Comparison of ENCODE assay signal across 17 cellular contexts in the genomic region with DNA sequence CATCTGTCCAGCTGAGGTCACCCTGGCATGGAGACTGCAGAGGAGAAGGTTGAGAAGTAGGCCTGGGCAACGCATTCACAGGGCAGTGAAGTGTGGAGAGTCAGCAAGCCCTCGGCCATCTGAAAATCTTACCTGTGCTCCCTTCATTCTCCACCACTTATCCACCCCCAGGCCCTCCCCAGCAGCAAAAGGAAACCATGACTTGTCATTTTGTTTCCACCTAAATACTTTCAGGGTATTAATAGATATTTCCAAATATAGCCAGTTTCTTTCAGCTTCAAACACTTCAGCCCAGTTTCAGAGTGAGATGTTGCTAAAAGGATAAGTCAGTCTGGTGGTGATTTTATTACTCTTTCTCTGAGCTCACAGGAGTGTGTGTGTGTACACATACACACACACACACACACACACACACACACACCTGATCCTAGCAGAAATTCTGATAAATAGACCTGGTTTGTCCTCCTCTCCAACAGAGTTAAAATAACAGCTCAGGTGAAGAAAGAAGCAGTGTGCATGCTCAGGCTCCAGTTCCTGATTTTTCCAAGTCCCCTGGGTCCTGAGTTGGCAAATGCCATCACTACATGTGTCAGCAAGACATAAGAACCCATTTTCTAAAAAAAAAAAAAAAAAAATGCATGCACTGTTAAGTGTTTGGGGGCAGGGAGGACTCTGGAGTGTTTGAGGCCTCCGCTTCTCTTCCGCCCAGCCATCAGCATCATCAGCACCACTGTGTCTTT.
DNase-seq lines count a peak whose midpoint lies in the region; ATAC-seq and TF ChIP-seq lines count a peak whose summit lies in the region.
"Had no signal": no experiment of that assay in that cellular context is flagged by ENCODE, and none has a peak within 500 bp of the region (broad histone marks: within the 10 kb centered on the region; RNA-seq: fewer than 3 reads in every experiment).

No MANE protein-coding gene starts in this region.

- peak; percentile 51 for DNase-seq in GM10248 (ENCODE audit: extremely low spot score)
- no peak for DNase-seq in COR-L47 (lab: John Stamatoyannopoulos, UW)
- DNase-seq in colonic mucosa, result no peak
- DNase-seq in NCI-H510A treated with DMSO at 0.1 percent for 48 hours (lab: John Stamatoyannopoulos, UW), result no peak
- DNase-seq in CD4-positive, alpha-beta memory T cell, result no peak
- DNase-seq: central memory CD4-positive, alpha-beta T cell; KG1; NCI-H1092 treated with DMSO at 0.1 percent for 48 hours; right cardiac atrium; RPMI8226; stimulated activated naive CD8-positive, alpha-beta T cell treated with anti-CD3 and anti-CD28 coated beads, Interleukin-15, amount 100 ng/mL, for 72 hours had no signal

- no peak overlapping the region for H3K9ac ChIP-seq in colonic mucosa (ENCODE audit: low read depth in 2 of 2, low read length in 2 of 2)

- TF ChIP-seq CTCF in GM10248 (IDR thresholded peaks at IDR 0.05; ENCODE audit: control extremely low read depth, extremely low read depth, low read depth, missing control alignments) (no peak), colonic mucosa (IDR thresholded peaks at IDR 0.05) (no peak)

- POLR2A ChIA-PET in GM10248 (lab: Yijun Ruan, JAX), result no interaction called here
- POLR2A ChIA-PET in CD4-positive, alpha-beta memory T cell (lab: Charles Lee; ENCODE audit: partially characterized antibody), result no interaction called here

- ATAC-seq in GM19372 (IDR thresholded peaks at IDR 0.05; ENCODE audit: low read depth, unreplicated experiment) (peak; percentile 76), HG02798 (IDR thresholded peaks at IDR 0.05; ENCODE audit: poor library complexity, unreplicated experiment) (peak; percentile 62), HG03565 (IDR thresholded peaks at IDR 0.05; ENCODE audit: unreplicated experiment) (peak; percentile 70)
- ATAC-seq: right cardiac atrium; stimulated activated naive CD8-positive, alpha-beta T cell treated with anti-CD3 and anti-CD28 coated beads, Interleukin-15, amount 100 ng/mL, for 72 hours; WTC11 had no signal

- no peaks in the 10 kb centered on the region for H3K4me1 Mint-ChIP-seq in CD4-positive, alpha-beta memory T cell
- H3K4me1 Mint-ChIP-seq: mesothelial cell of epicardium had no signal

- no peak overlapping the region for H3K27ac Mint-ChIP-seq in CD4-positive, alpha-beta memory T cell
- H3K27ac Mint-ChIP-seq: activated T-helper 2 cell treated with anti-CD3 and anti-CD28 coated beads, Interferon-gamma antibody, Interleukin-2, Interleukin-4, amounts not matched to agents 10 μg/mL and 5 μg/mL and 100 μg/mL, durations not matched to agents 14 hours and 24 hours and 36 hours; mesothelial cell of epicardium; WTC11 had no signal

- intact Hi-C loops in colonic mucosa (cut with DNase I), result no loop called here
- intact Hi-C loops in CD4-positive, alpha-beta memory T cell (cut with micrococcal nuclease), result no loop called here

- no peaks in the 10 kb centered on the region for H3K36me3 ChIP-seq in colonic mucosa
- no peaks in the 10 kb centered on the region for H3K36me3 ChIP-seq in CD4-positive, alpha-beta memory T cell (ENCODE audit: insufficient read depth, low read length)

- H3K9me3 ChIP-seq in colonic mucosa, result no peaks in the 10 kb centered on the region
- H3K9me3 ChIP-seq in CD4-positive, alpha-beta memory T cell (ENCODE audit: control insufficient read depth in 1 of 2, low read length in 2 of 2), result no peaks in the 10 kb centered on the region

- no peak overlapping the region for H3K27ac ChIP-seq in colonic mucosa
- no peak overlapping the region for H3K27ac ChIP-seq in CD4-positive, alpha-beta memory T cell (ENCODE audit: low read depth, low read length)

- H3K4me3 ChIP-seq in colonic mucosa, result no peak overlapping the region
- H3K4me3 ChIP-seq in CD4-positive, alpha-beta memory T cell (ENCODE audit: low read length in 2 of 2), result no peak overlapping the region

- peaks cover 6 to 12% of the 10 kb centered on the region in 2 donors for H3K27me3 Mint-ChIP-seq in CD4-positive, alpha-beta memory T cell

- no peaks in the 10 kb centered on the region for H3K36me3 Mint-ChIP-seq in CD4-positive, alpha-beta memory T cell
- H3K36me3 Mint-ChIP-seq: mesothelial cell of epicardium, WTC11 had no signal

- no peaks in the 10 kb centered on the region for H3K4me1 ChIP-seq in colonic mucosa
- H3K4me1 ChIP-seq in CD4-positive, alpha-beta memory T cell (ENCODE audit: insufficient read depth, low read length), result no peaks in the 10 kb centered on the region

- CTCF ChIA-PET in GM10248 (lab: Yijun Ruan, JAX), result interaction anchor here (0.7 to 1.2 kb wide), 3 partner anchors 9 to 116 kb away, joined by 3 read pairs; no protein-coding TSS in a partner anchor
- CTCF ChIA-PET in CD4-positive, alpha-beta memory T cell (lab: Charles Lee; ENCODE audit: partially characterized antibody), result no interaction called here

- no peak overlapping the region for H3K4me3 Mint-ChIP-seq in CD4-positive, alpha-beta memory T cell
- H3K4me3 Mint-ChIP-seq: mesothelial cell of epicardium; stimulated activated naive CD8-positive, alpha-beta T cell treated with anti-CD3 and anti-CD28 coated beads, Interleukin-15, amount 100 ng/mL, for 72 hours; WTC11 had no signal

- H3K27me3 ChIP-seq in colonic mucosa, result no peaks in the 10 kb centered on the region
- no peaks in the 10 kb centered on the region for H3K27me3 ChIP-seq in CD4-positive, alpha-beta memory T cell (ENCODE audit: insufficient read depth, low read length)

- peaks cover 0 to 7% (median 0%) of the 10 kb centered on the region in 8 donors for H3K9me3 Mint-ChIP-seq in CD4-positive, alpha-beta memory T cell
- H3K9me3 Mint-ChIP-seq: activated T-helper 2 cell treated with anti-CD3 and anti-CD28 coated beads, Interferon-gamma antibody, Interleukin-2, Interleukin-4, amounts not matched to agents 10 μg/mL and 5 μg/mL and 100 μg/mL, durations not matched to agents 14 hours and 24 hours and 36 hours; mesothelial cell of epicardium; stimulated activated naive CD8-positive, alpha-beta T cell treated with anti-CD3 and anti-CD28 coated beads, Interleukin-15, amount 100 ng/mL, for 72 hours had no signal
